37 cellular contexts compared by ENCODE assay signal in genomic region chr2:103355287-103355686, GRCh38.
"Had no signal": no experiment of that assay in that cellular context is flagged by ENCODE, and none has a peak within 500 bp of the region (broad histone marks: within the 10 kb centered on the region; RNA-seq: fewer than 3 reads in every experiment).

No MANE protein-coding gene starts in this region.

- H3K27ac Mint-ChIP-seq: activated CD4-positive, alpha-beta memory T cell treated with anti-CD3 and anti-CD28 coated beads for 36 hours; activated CD4-positive, alpha-beta T cell treated with anti-CD3 and anti-CD28 coated beads for 36 hours; activated CD8-positive, alpha-beta T cell treated with anti-CD3 and anti-CD28 coated beads for 36 hours; activated naive CD4-positive, alpha-beta T cell treated with anti-CD3 and anti-CD28 coated beads for 36 hours; activated naive CD4-positive, alpha-beta T cell treated with anti-CD3 and anti-CD28 coated beads, Interleukin-2, amount 50 U/mL, for 72 hours; activated naive CD8-positive, alpha-beta T cell treated with anti-CD3 and anti-CD28 coated beads for 36 hours; activated T-cell treated with anti-CD3 and anti-CD28 coated beads, Interleukin-2, amount 50 U/mL, for 72 hours; activated T-helper 1 cell treated with anti-CD3 and anti-CD28 coated beads, Interleukin-12 subunit alpha, Interleukin-12 subunit beta, Interleukin-2, Interleukin-4 antibody, amounts not matched to agents 30 ng/mL and 10 ng/mL and 1 ng/mL, durations not matched to agents 14 hours and 24 hours and 36 hours; activated T-helper 17 cell treated with anti-CD3 and anti-CD28 coated beads, Interleukin-2, amount 50 U/mL, for 72 hours; T-helper 1 cell treated with Interleukin-12 subunit alpha and Interleukin-12 subunit beta and Interleukin-4 antibody, amounts not matched to agents 30 μg/mL and 1 μg/mL, for 36 hours; T-helper 2 cell treated with Interferon-gamma antibody and Interleukin-4, amounts not matched to agents 5 μg/mL and 100 μg/mL, for 36 hours had no signal

- ATAC-seq: activated CD4-positive, alpha-beta T cell treated with anti-CD3 and anti-CD28 coated beads for 36 hours; activated CD4-positive, CD25-positive, alpha-beta regulatory T cell treated with anti-CD3 and anti-CD28 coated beads, Interleukin-2, amount 50 U/mL, for 24 hours; activated CD8-positive, alpha-beta T cell treated with anti-CD3 and anti-CD28 coated beads for 36 hours; activated naive CD4-positive, alpha-beta T cell treated with anti-CD3 and anti-CD28 coated beads, Interleukin-2, amount 50 U/mL, for 72 hours; activated T-cell treated with anti-CD3 and anti-CD28 coated beads, Interleukin-2, amount 50 U/mL, for 4 hours; activated T-cell treated with anti-CD3 and anti-CD28 coated beads, Interleukin-2, amount 50 U/mL, for 72 hours; activated T-helper 17 cell treated with anti-CD3 and anti-CD28 coated beads, Interleukin-2, amount 50 U/mL, for 72 hours; body of pancreas had no signal

- H3K36me3 Mint-ChIP-seq: activated CD4-positive, alpha-beta memory T cell treated with anti-CD3 and anti-CD28 coated beads for 36 hours; activated naive CD4-positive, alpha-beta T cell treated with anti-CD3 and anti-CD28 coated beads, Interleukin-2, amount 50 U/mL, for 72 hours; activated naive CD8-positive, alpha-beta T cell treated with anti-CD3 and anti-CD28 coated beads for 36 hours had no signal

- H3K27me3 Mint-ChIP-seq: activated CD4-positive, alpha-beta memory T cell treated with anti-CD3 and anti-CD28 coated beads for 36 hours; activated CD4-positive, alpha-beta T cell treated with anti-CD3 and anti-CD28 coated beads for 36 hours; activated CD8-positive, alpha-beta T cell treated with anti-CD3 and anti-CD28 coated beads for 36 hours; activated naive CD8-positive, alpha-beta T cell treated with anti-CD3 and anti-CD28 coated beads for 36 hours; activated T-helper 17 cell treated with anti-CD3 and anti-CD28 coated beads, Interleukin-2, amount 50 U/mL, for 72 hours had no signal

- H3K4me3 Mint-ChIP-seq: activated CD4-positive, alpha-beta memory T cell treated with anti-CD3 and anti-CD28 coated beads for 36 hours; activated CD4-positive, alpha-beta T cell treated with anti-CD3 and anti-CD28 coated beads for 36 hours; activated CD8-positive, alpha-beta T cell treated with anti-CD3 and anti-CD28 coated beads for 36 hours; activated naive CD4-positive, alpha-beta T cell treated with anti-CD3 and anti-CD28 coated beads for 36 hours; activated naive CD8-positive, alpha-beta T cell treated with anti-CD3 and anti-CD28 coated beads for 36 hours; activated T-cell treated with anti-CD3 and anti-CD28 coated beads, Interleukin-2, amount 50 U/mL, for 4 hours; activated T-cell treated with anti-CD3 and anti-CD28 coated beads, Interleukin-2, amount 50 U/mL, for 72 hours; activated T-helper 1 cell treated with anti-CD3 and anti-CD28 coated beads, Interleukin-12 subunit alpha, Interleukin-12 subunit beta, Interleukin-2, Interleukin-4 antibody, amounts not matched to agents 30 ng/mL and 10 ng/mL and 1 ng/mL, durations not matched to agents 14 hours and 24 hours and 36 hours; activated T-helper 17 cell treated with anti-CD3 and anti-CD28 coated beads, Interleukin-2, amount 50 U/mL, for 72 hours; T-helper 1 cell treated with Interleukin-12 subunit alpha and Interleukin-12 subunit beta and Interleukin-4 antibody, amounts not matched to agents 30 μg/mL and 1 μg/mL, for 36 hours; T-helper 2 cell treated with Interferon-gamma antibody and Interleukin-4, amounts not matched to agents 5 μg/mL and 100 μg/mL, for 36 hours had no signal

- H3K27ac ChIP-seq: adrenal gland, body of pancreas, brain microvascular endothelial cell, breast epithelium, VCaP had no signal

- H3K9me3 Mint-ChIP-seq: activated T-helper 1 cell treated with anti-CD3 and anti-CD28 coated beads, Interleukin-12 subunit alpha, Interleukin-12 subunit beta, Interleukin-2, Interleukin-4 antibody, amounts not matched to agents 30 ng/mL and 10 ng/mL and 1 ng/mL, durations not matched to agents 14 hours and 24 hours and 36 hours; T-helper 1 cell treated with Interleukin-12 subunit alpha and Interleukin-12 subunit beta and Interleukin-4 antibody, amounts not matched to agents 30 μg/mL and 1 μg/mL, for 36 hours had no signal

- H3K9me3 ChIP-seq: body of pancreas, breast epithelium had no signal

- H3K4me1 Mint-ChIP-seq: activated CD4-positive, alpha-beta T cell treated with anti-CD3 and anti-CD28 coated beads for 36 hours; activated naive CD8-positive, alpha-beta T cell treated with anti-CD3 and anti-CD28 coated beads for 36 hours; activated T-helper 17 cell treated with anti-CD3 and anti-CD28 coated beads, Interleukin-2, amount 50 U/mL, for 72 hours had no signal

- DNase-seq: activated CD4-positive, alpha-beta memory T cell treated with anti-CD3 and anti-CD28 coated beads for 36 hours; activated CD4-positive, alpha-beta T cell treated with anti-CD3 and anti-CD28 coated beads for 1 hour; activated CD4-positive, alpha-beta T cell treated with anti-CD3 and anti-CD28 coated beads for 36 hours; activated CD4-positive, alpha-beta T cell treated with anti-CD3 and anti-CD28 coated beads for 48 hours; activated CD4-positive, alpha-beta T cell treated with anti-CD3 and anti-CD28 coated beads, Interleukin-2, amount 50 U/mL, for 1 hour; activated CD4-positive, alpha-beta T cell treated with anti-CD3 and anti-CD28 coated beads, Interleukin-2, amount 50 U/mL, for 4 hours; activated CD4-positive, CD25-positive, alpha-beta regulatory T cell; activated CD8-positive, alpha-beta memory T cell treated with anti-CD3 and anti-CD28 coated beads, Interleukin-2, amount 50 U/mL, for 4 hours; activated CD8-positive, alpha-beta T cell treated with anti-CD3 and anti-CD28 coated beads for 36 hours; activated effector memory CD4-positive, alpha-beta T cell treated with anti-CD3 and anti-CD28 coated beads, Interleukin-2, amount 50 U/mL, for 16 hours; activated gamma-delta T cell treated with Interleukin-2 at 50 U/mL for 16 hours; activated naive CD4-positive, alpha-beta T cell; activated naive CD4-positive, alpha-beta T cell treated with anti-CD3 and anti-CD28 coated beads for 36 hours; activated naive CD4-positive, alpha-beta T cell treated with anti-CD3 and anti-CD28 coated beads, Interleukin-2, amount 50 U/mL, for 16 hours; activated naive CD8-positive, alpha-beta T cell treated with anti-CD3 and anti-CD28 coated beads for 36 hours; activated T-cell treated with anti-CD3 and anti-CD28 coated beads for 4 hours; activated T-cell treated with anti-CD3 and anti-CD28 coated beads, Interleukin-2, amount 50 U/mL, for 1 hour; activated T-cell treated with anti-CD3 and anti-CD28 coated beads, Interleukin-2, amount 50 U/mL, for 4 hours; activated T-cell treated with anti-CD3 and anti-CD28 coated beads, Interleukin-2, amount 50 U/mL, for 72 hours; adrenal gland; amniotic stem cell; aorta; body of pancreas; brain microvascular endothelial cell; central memory CD4-positive, alpha-beta T cell; cerebellar nuclear complex; T-helper 1 cell; T-helper 2 cell; T-helper 9 cell had no signal

- H3K4me1 ChIP-seq: adrenal gland, body of pancreas, breast epithelium had no signal

- H3K27me3 ChIP-seq: adrenal gland, body of pancreas, brain microvascular endothelial cell, breast epithelium had no signal

- H3K36me3 ChIP-seq: adrenal gland, brain microvascular endothelial cell, breast epithelium had no signal

- H3K4me3 ChIP-seq: adrenal gland, body of pancreas, breast epithelium had no signal
